In genomic region chr3:124586126-124587052, GRCh38 we compare ENCODE assay signal across 18 cellular contexts.
A peak's percentile ranks its signal among the peaks of the same experiment; 100 is the strongest.
DNase-seq lines count a peak whose midpoint lies in the region; ATAC-seq and TF ChIP-seq lines count a peak whose summit lies in the region.
"Had no signal": no experiment of that assay in that cellular context is flagged by ENCODE, and none has a peak within 500 bp of the region (broad histone marks: within the 10 kb centered on the region; RNA-seq: fewer than 3 reads in every experiment).

No MANE protein-coding gene starts in this region.

- no peak overlapping the region for H3K9ac ChIP-seq in iPS-18a (ENCODE audit: low read length)
- H3K9ac ChIP-seq: parathyroid adenoma had no signal

- H4K20me1 ChIP-seq in GM23338 (replicated peaks; ENCODE audit: insufficient read depth), result no peaks in the 10 kb centered on the region
- H4K20me1 ChIP-seq in osteoblast (ENCODE audit: insufficient read depth, low read length), result no peaks in the 10 kb centered on the region

- DNase-seq in GM23338 (ENCODE audit: low spot score) (peak; percentile 68), WTC11 (ENCODE audit: low spot score) (peak; percentile 58), osteoblast (ENCODE audit: insufficient read length, low spot score, missing footprints) (peak; percentile 32), osteocyte (ENCODE audit: extremely low spot score, unreplicated experiment) (no peak), DMS79 treated with DMSO at 0.1 percent for 48 hours (lab: John Stamatoyannopoulos, UW) (no peak), HuH-7 (ENCODE audit: low spot score) (no peak)
- no peak for DNase-seq in activated T-cell treated with anti-CD3 and anti-CD28 coated beads, Interleukin-2, amount 50 U/mL, for 48 hours
- DNase-seq: activated CD4-positive, alpha-beta T cell treated with anti-CD3 and anti-CD28 coated beads for 1 hour; midbrain; MM.1S; NCI-H82; stimulated activated CD4-positive, alpha-beta T cell treated with anti-CD3 and anti-CD28 coated beads, Interleukin-12 subunit alpha, Interleukin-12 subunit beta, amount 100 ng/mL, for 4 hours; T-helper 2 cell had no signal

- no peak overlapping the region for H3K27ac ChIP-seq in GM23338 (ENCODE audit: low read depth)
- H3K27ac ChIP-seq in iPS-18a (ENCODE audit: low read length), result no peak overlapping the region
- no peak overlapping the region for H3K27ac ChIP-seq in osteoblast (ENCODE audit: low read depth, low read length)
- H3K27ac ChIP-seq: adrenal gland, esophagus muscularis mucosa, parathyroid adenoma had no signal

- H2AFZ ChIP-seq in GM23338 (peak overlapping the region; percentile 80), osteoblast (ENCODE audit: low read length) (no peak overlapping the region)
- H2AFZ ChIP-seq: parathyroid adenoma had no signal

- H3K4me1 ChIP-seq in GM23338 (ENCODE audit: insufficient read depth) (peaks cover 26% of the 10 kb centered on the region), iPS-18a (ENCODE audit: control insufficient read depth, low read depth, low read length) (peaks cover 24% of the 10 kb centered on the region), osteoblast (ENCODE audit: insufficient read depth, low read length) (no peaks in the 10 kb centered on the region)

- H3K27ac Mint-ChIP-seq in GM23338 (no peak overlapping the region), WTC11 (no peak overlapping the region), osteocyte (ENCODE audit: unreplicated experiment) (no peak overlapping the region)
- H3K27ac Mint-ChIP-seq: B cell had no signal

- H3K4me2 ChIP-seq in GM23338 (peak overlapping the region; percentile 93), osteoblast (ENCODE audit: insufficient read depth, low read length) (no peak overlapping the region)

- H3K9me2 ChIP-seq in GM23338 (ENCODE audit: insufficient read depth), result no peaks in the 10 kb centered on the region

- H3K4me3 Mint-ChIP-seq in GM23338 (peak overlapping the region; percentile 86), WTC11 (peak overlapping the region; percentile 82), osteocyte (ENCODE audit: unreplicated experiment) (no peak overlapping the region)

- POLR2A ChIA-PET in WTC11 (lab: Charles Lee), result no interaction called here

- CTCF ChIA-PET in WTC11 (lab: Charles Lee), result interaction anchor here (0.6 to 2.2 kb wide), 11 partner anchors 20 to 553 kb away, joined by 3 to 8 read pairs (median 3); partner anchors contain the start of gene KALRN

- H3K27me3 Mint-ChIP-seq in GM23338 (ENCODE audit: insufficient read depth, low read depth, poor library complexity), result peaks cover 43% of the 10 kb centered on the region
- peaks cover 59% of the 10 kb centered on the region for H3K27me3 Mint-ChIP-seq in WTC11 (ENCODE audit: low read depth)
- peaks cover 37% of the 10 kb centered on the region for H3K27me3 Mint-ChIP-seq in osteocyte (ENCODE audit: unreplicated experiment)

- H3K4me1 Mint-ChIP-seq in GM23338, result peaks cover 32% of the 10 kb centered on the region
- peaks cover 30% of the 10 kb centered on the region for H3K4me1 Mint-ChIP-seq in WTC11
- peaks cover 24% of the 10 kb centered on the region for H3K4me1 Mint-ChIP-seq in osteocyte (ENCODE audit: unreplicated experiment)

- peak; percentile 70 for ATAC-seq in GM23338
- ATAC-seq in WTC11, result peak; percentile 64

- H3K4me3 ChIP-seq in GM23338 (peak overlapping the region; percentile 88), iPS-18a (ENCODE audit: low read length) (peak overlapping the region; percentile 65), osteoblast (ENCODE audit: insufficient read depth, low read length) (no peak overlapping the region)
- H3K4me3 ChIP-seq: adrenal gland, esophagus muscularis mucosa had no signal

- H3F3A ChIP-seq in GM23338 (replicated peaks; ENCODE audit: low read depth), result 0 out of 2 replicates have a peak, but pooled peaks cover 6% of the 10 kb centered on the region

- H3K36me3 ChIP-seq in GM23338 (ENCODE audit: insufficient read depth) (no peaks in the 10 kb centered on the region), iPS-18a (ENCODE audit: control insufficient read depth, low read depth, low read length) (no peaks in the 10 kb centered on the region), osteoblast (ENCODE audit: insufficient read depth, low read length) (no peaks in the 10 kb centered on the region)
- H3K36me3 ChIP-seq: adrenal gland, esophagus muscularis mucosa had no signal

- TF ChIP-seq CTCF in GM23338 (conservative IDR thresholded peaks at IDR 0.05; ENCODE audit: low read depth in 2 of 2) (no peak), WTC11 (IDR thresholded peaks at IDR 0.05) (no peak), osteoblast (IDR thresholded peaks at IDR 0.05; ENCODE audit: extremely low read depth, low read depth, low read length) (no peak), osteocyte (IDR thresholded peaks at IDR 0.05) (no peak)

- H3K9me3 Mint-ChIP-seq in GM23338 (no peaks in the 10 kb centered on the region), WTC11 (no peaks in the 10 kb centered on the region), osteocyte (ENCODE audit: unreplicated experiment) (no peaks in the 10 kb centered on the region)

- H3K9me3 ChIP-seq in iPS-18a (ENCODE audit: control insufficient read depth, low read depth, low read length) (no peaks in the 10 kb centered on the region), osteoblast (ENCODE audit: low read depth, low read length) (no peaks in the 10 kb centered on the region)
- H3K9me3 ChIP-seq: adrenal gland, esophagus muscularis mucosa had no signal

- H3K27me3 ChIP-seq in GM23338 (ENCODE audit: insufficient read depth), result peaks cover 52% of the 10 kb centered on the region
- peaks cover 54% of the 10 kb centered on the region for H3K27me3 ChIP-seq in iPS-18a (ENCODE audit: control insufficient read depth, insufficient read depth, low read length)
- H3K27me3 ChIP-seq in osteoblast (ENCODE audit: insufficient read depth, low read length), result peaks cover 49% of the 10 kb centered on the region
- H3K27me3 ChIP-seq: adrenal gland had no signal

- H3K36me3 Mint-ChIP-seq in GM23338 (ENCODE audit: low read depth) (no peaks in the 10 kb centered on the region), WTC11 (no peaks in the 10 kb centered on the region), osteocyte (ENCODE audit: unreplicated experiment) (no peaks in the 10 kb centered on the region)

- no peaks in the 10 kb centered on the region for H3K79me2 ChIP-seq in GM23338 (replicated peaks; ENCODE audit: insufficient read depth)
- H3K79me2 ChIP-seq in osteoblast (ENCODE audit: insufficient read depth, low read length), result no peaks in the 10 kb centered on the region
- H3K79me2 ChIP-seq: parathyroid adenoma had no signal

TF ChIP-seq in WTC11, 78 proteins besides CTCF, POLR2A, EP300 and RAD21:
- TF ChIP-seq PREB (CRISPR knock-in tag; IDR thresholded peaks at IDR 0.05; ENCODE audit: borderline replicate concordance) (no peak), ETV6 (CRISPR knock-in tag; IDR thresholded peaks at IDR 0.05) (peak; percentile 62; the same call in 1 of the 2 replicates)

Comparison
In these comparisons a context has a peak if more than half of its experiments do, and no peak if none do; other contexts are left out.
1. DNase-seq: peak in GM23338 (single experiment), WTC11 (single experiment) and osteoblast (single experiment); none in osteocyte (single experiment), DMS79 treated with DMSO at 0.1 percent for 48 hours (single experiment), activated T-cell treated with anti-CD3 and anti-CD28 coated beads, Interleukin-2, amount 50 U/mL, for 48 hours (0 of 2) and HuH-7 (single experiment).